ENCODE assay signal across 8 cellular contexts in the genomic region with DNA sequence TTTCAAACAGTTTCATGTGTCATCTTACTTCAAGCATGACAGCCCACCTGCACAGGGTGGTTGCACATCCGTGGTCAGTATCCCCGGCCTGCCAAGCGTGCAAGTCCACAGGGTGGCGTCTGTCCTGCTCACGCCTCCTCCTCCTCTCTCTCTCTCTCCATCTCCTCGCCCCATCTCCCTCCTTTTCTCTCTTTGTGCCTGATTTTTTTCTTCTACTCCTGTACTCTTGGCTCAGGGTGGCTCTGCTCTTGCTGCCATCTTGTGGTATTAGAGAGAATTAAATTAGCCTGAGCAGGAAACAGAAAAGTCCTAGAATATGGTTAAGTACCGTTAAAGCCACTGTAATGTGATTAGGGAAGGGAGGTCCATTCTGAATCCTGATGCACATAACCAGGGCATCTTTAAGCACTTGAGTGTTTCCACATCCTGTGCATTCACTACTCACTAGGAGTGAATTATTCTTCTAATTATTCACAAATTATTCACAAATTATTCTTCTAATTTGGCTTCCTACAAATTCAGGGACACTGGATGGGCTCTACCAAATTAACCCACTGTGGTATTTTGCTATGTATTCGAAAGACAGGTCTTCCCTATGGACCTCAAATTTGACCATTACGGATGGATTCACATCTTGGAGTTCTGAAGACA. TPM values are rescaled to one million over a fixed set of nuclear protein-coding genes. Genes with fewer than 3 reads are reported as not detected.
DNase-seq lines count a peak whose midpoint lies in the region; ATAC-seq and TF ChIP-seq lines count a peak whose summit lies in the region.

No MANE protein-coding gene starts in this region.

- no peaks in the 10 kb centered on the region for H3K9me3 Mint-ChIP-seq in activated naive CD8-positive, alpha-beta T cell treated with anti-CD3 and anti-CD28 coated beads, Interleukin-2, amount 50 U/mL, for 24 hours

- intact Hi-C loops in OCI-LY7 (cut with micrococcal nuclease; ENCODE audit: unreplicated experiment): loop anchor here (1.0 to 2.0 kb wide), 2 partner anchors 38 to 130 kb away; no protein-coding TSS in a partner anchor
- intact Hi-C loops in dorsolateral prefrontal cortex (cut with DNase I): loop anchor here in 1 of 2 donors (5.0 kb wide), 1 partner anchor 579 kb away; no protein-coding TSS in a partner anchor

- peak; percentile 32 for DNase-seq in DMS 273 treated with DMSO at 0.1 percent for 48 hours (lab: John Stamatoyannopoulos, UW)
- DNase-seq in OCI-LY7 (ENCODE audit: low spot score): peak; percentile 85
- DNase-seq in dorsolateral prefrontal cortex: peak in 4 of 10 donors; percentile 17 to 61 (median 35)
- no peak for DNase-seq in lung (ENCODE audit: low spot score)
- no peak for DNase-seq in activated naive CD8-positive, alpha-beta T cell treated with anti-CD3 and anti-CD28 coated beads, Interleukin-2, amount 50 U/mL, for 24 hours
- DNase-seq in activated T-cell treated with anti-CD3 and anti-CD28 coated beads, Interleukin-2, amount 50 U/mL, for 1 hour: no peak
- no peak for DNase-seq in stimulated activated CD4-positive, alpha-beta T cell treated with anti-CD3 and anti-CD28 coated beads, Interleukin-2, amount 100 ng/mL, for 24 hours

- TF ChIP-seq CTCF in OCI-LY7 (conservative IDR thresholded peaks at IDR 0.05; ENCODE audit: low read length) (peak; percentile 94), dorsolateral prefrontal cortex (IDR thresholded peaks at IDR 0.05 in 54 of 56, conservative IDR thresholded peaks at IDR 0.05 in 2 of 56; ENCODE audit: low read depth in 1 of 56, partially characterized antibody in 56 of 56) (peak; percentile 43 to 89 (median 74)), lung (IDR thresholded peaks at IDR 0.05; ENCODE audit: control extremely low read depth, extremely low read depth) (peak; percentile 44)

- H3K36me3 ChIP-seq in OCI-LY7 (ENCODE audit: insufficient read depth, low read length) (peaks cover 17% of the 10 kb centered on the region), lung (ENCODE audit: control insufficient read depth in 2 of 2, insufficient read depth in 2 of 2, low read length in 2 of 2) (no peaks in the 10 kb centered on the region)

- H3K27me3 Mint-ChIP-seq in activated naive CD8-positive, alpha-beta T cell treated with anti-CD3 and anti-CD28 coated beads, Interleukin-2, amount 50 U/mL, for 24 hours: peaks cover 8% of the 10 kb centered on the region

- H4K20me1 ChIP-seq in OCI-LY7 (ENCODE audit: insufficient read depth, low read length): no peaks in the 10 kb centered on the region

- H3K79me2 ChIP-seq in OCI-LY7 (ENCODE audit: insufficient read depth, low read depth, low read length): no peaks in the 10 kb centered on the region

- no TSS peak for BruUV-seq in OCI-LY7 (replicated peaks; lab: Mats Ljungman, UMichigan)

- CTCF ChIA-PET in OCI-LY7 (lab: Charles Lee; ENCODE audit: unreplicated experiment): interaction anchor here (1.1 to 1.5 kb wide), 2 partner anchors 38 kb away, joined by 4 to 7 read pairs; no protein-coding TSS in a partner anchor

- TF ChIP-seq EP300 in Ishikawa (IDR thresholded peaks at IDR 0.05; ENCODE audit: borderline replicate concordance): no peak

- H3K36me3 Mint-ChIP-seq in activated naive CD8-positive, alpha-beta T cell treated with anti-CD3 and anti-CD28 coated beads, Interleukin-2, amount 50 U/mL, for 24 hours (ENCODE audit: low read depth): no peaks in the 10 kb centered on the region

- peaks cover 2% of the 10 kb centered on the region for H3K4me1 Mint-ChIP-seq in activated naive CD8-positive, alpha-beta T cell treated with anti-CD3 and anti-CD28 coated beads, Interleukin-2, amount 50 U/mL, for 24 hours

- H3K27ac Mint-ChIP-seq in activated naive CD8-positive, alpha-beta T cell treated with anti-CD3 and anti-CD28 coated beads, Interleukin-2, amount 50 U/mL, for 24 hours: no peak overlapping the region

- no peak overlapping the region for H3K4me3 Mint-ChIP-seq in activated naive CD8-positive, alpha-beta T cell treated with anti-CD3 and anti-CD28 coated beads, Interleukin-2, amount 50 U/mL, for 24 hours

- peaks cover 0 to 7% (median 0%) of the 10 kb centered on the region in 45 donors for H3K27me3 ChIP-seq in dorsolateral prefrontal cortex
- no peaks in the 10 kb centered on the region for H3K27me3 ChIP-seq in lung (ENCODE audit: control insufficient read depth, insufficient read depth)

- no peak for ATAC-seq in lung (ENCODE audit: insufficient read depth, low FRiP score)
- no peak for ATAC-seq in activated naive CD8-positive, alpha-beta T cell treated with anti-CD3 and anti-CD28 coated beads, Interleukin-2, amount 50 U/mL, for 24 hours

- POLR2A ChIA-PET in OCI-LY7 (lab: Charles Lee): interaction anchor here (0.9 to 1.3 kb wide), 4 partner anchors 9 to 53 kb away, joined by 3 to 5 read pairs (median 3); partner anchors contain the start of gene OAS2

- peak overlapping the region; percentile 14; the same call in 1 of the 2 replicates for H2AFZ ChIP-seq in OCI-LY7 (ENCODE audit: low read length)

- H3K4me1 ChIP-seq in OCI-LY7 (ENCODE audit: insufficient read depth, low read length, poor library complexity, severe bottlenecking): peaks cover 24% of the 10 kb centered on the region
- no peaks in the 10 kb centered on the region for H3K4me1 ChIP-seq in lung (ENCODE audit: control insufficient read depth in 2 of 2, insufficient read depth in 2 of 2, low read length in 2 of 2)

- H3K4me2 ChIP-seq in OCI-LY7 (ENCODE audit: low read length): peak overlapping the region; percentile 55

- H3K27ac ChIP-seq in OCI-LY7 (ENCODE audit: low read depth, low read length, poor library complexity, severe bottlenecking) (peak overlapping the region; percentile 50), dorsolateral prefrontal cortex (no peak overlapping the region), lung (ENCODE audit: low read depth in 1 of 2, low read length in 1 of 2) (no peak overlapping the region)

- TF ChIP-seq RAD21 in Ishikawa (IDR thresholded peaks at IDR 0.05; ENCODE audit: low read depth): peak; percentile 71

- no peaks in the 10 kb centered on the region for H3K9me2 ChIP-seq in OCI-LY7 (ENCODE audit: insufficient read depth, low read length)

- H3K9me3 ChIP-seq in OCI-LY7 (ENCODE audit: low read length): peaks cover 12% of the 10 kb centered on the region; the same call in 1 of the 2 replicates
- H3K9me3 ChIP-seq in lung (ENCODE audit: control insufficient read depth in 2 of 2, insufficient read depth in 1 of 2, low read length in 1 of 2): no peaks in the 10 kb centered on the region

- H3K4me3 ChIP-seq in OCI-LY7 (ENCODE audit: low read depth, low read length, poor library complexity, severe bottlenecking): no peak overlapping the region
- peak overlapping the region in 3 of 59 donors; percentile 1 to 24 (median 21) for H3K4me3 ChIP-seq in dorsolateral prefrontal cortex
- no peak overlapping the region for H3K4me3 ChIP-seq in lung

- 12 to 19% methylated on average over 9 of the region's 9 CpGs for WGBS in lung, 2 donors

TF ChIP-seq in Ishikawa, 13 proteins besides CTCF, POLR2A, EP300 and RAD21 (continues in another document):
- TF ChIP-seq NFIC (IDR thresholded peaks at IDR 0.05) (no peak), TCF12 (IDR thresholded peaks at IDR 0.05; ENCODE audit: low read depth) (no peak), YY1 (IDR thresholded peaks at IDR 0.05; ENCODE audit: low read depth) (no peak), FOXM1 (IDR thresholded peaks at IDR 0.05; ENCODE audit: borderline replicate concordance, low read depth) (no peak), CREB1 (IDR thresholded peaks at IDR 0.05; ENCODE audit: low read depth) (no peak), TAF1 (IDR thresholded peaks at IDR 0.05; ENCODE audit: low read depth) (no peak), USF1 (IDR thresholded peaks at IDR 0.05) (no peak), TEAD4 (IDR thresholded peaks at IDR 0.05) (no peak), ZBTB7A (IDR thresholded peaks at IDR 0.05; ENCODE audit: low read depth) (no peak), CEBPB (IDR thresholded peaks at IDR 0.05) (no peak)
- TF ChIP-seq, protein P1, sequence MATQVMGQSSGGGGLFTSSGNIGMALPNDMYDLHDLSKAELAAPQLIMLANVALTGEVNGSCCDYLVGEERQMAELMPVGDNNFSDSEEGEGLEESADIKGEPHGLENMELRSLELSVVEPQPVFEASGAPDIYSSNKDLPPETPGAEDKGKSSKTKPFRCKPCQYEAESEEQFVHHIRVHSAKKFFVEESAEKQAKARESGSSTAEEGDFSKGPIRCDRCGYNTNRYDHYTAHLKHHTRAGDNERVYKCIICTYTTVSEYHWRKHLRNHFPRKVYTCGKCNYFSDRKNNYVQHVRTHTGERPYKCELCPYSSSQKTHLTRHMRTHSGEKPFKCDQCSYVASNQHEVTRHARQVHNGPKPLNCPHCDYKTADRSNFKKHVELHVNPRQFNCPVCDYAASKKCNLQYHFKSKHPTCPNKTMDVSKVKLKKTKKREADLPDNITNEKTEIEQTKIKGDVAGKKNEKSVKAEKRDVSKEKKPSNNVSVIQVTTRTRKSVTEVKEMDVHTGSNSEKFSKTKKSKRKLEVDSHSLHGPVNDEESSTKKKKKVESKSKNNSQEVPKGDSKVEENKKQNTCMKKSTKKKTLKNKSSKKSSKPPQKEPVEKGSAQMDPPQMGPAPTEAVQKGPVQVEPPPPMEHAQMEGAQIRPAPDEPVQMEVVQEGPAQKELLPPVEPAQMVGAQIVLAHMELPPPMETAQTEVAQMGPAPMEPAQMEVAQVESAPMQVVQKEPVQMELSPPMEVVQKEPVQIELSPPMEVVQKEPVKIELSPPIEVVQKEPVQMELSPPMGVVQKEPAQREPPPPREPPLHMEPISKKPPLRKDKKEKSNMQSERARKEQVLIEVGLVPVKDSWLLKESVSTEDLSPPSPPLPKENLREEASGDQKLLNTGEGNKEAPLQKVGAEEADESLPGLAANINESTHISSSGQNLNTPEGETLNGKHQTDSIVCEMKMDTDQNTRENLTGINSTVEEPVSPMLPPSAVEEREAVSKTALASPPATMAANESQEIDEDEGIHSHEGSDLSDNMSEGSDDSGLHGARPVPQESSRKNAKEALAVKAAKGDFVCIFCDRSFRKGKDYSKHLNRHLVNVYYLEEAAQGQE (IDR thresholded peaks at IDR 0.05; ENCODE audit: low read depth): no peak

RNA-seq across cellular contexts. Expression of gene DTX1, which starts 25.5 kb away (rescaled TPM):
- 263 and 293 TPM in 2 replicates for total RNA-seq in OCI-LY7 (2014; rRNA removed; shearing (Covaris generic))
- 510 and 535 TPM in 2 replicates for total RNA-seq in OCI-LY7 (2022)
- 100 to 1,000 TPM in 1 of 120 experiments, 10 to 100 TPM in 119; 24.5 to 108 (median 51.0) TPM for total RNA-seq in dorsolateral prefrontal cortex
- total RNA-seq in lung: 1 to 10 TPM; 2.9 to 4.9 TPM
- 1 to 10 TPM; 1.3 to 1.6 TPM for polyA plus RNA-seq in lung

RNA-seq across cellular contexts. Expression of gene OAS2, which starts 52.7 kb away (rescaled TPM):
- total RNA-seq in OCI-LY7 (2014; rRNA removed; shearing (Covaris generic)): 22.7 and 33.2 TPM in 2 replicates
- total RNA-seq in OCI-LY7 (2022) (46.8 and 52.6 TPM in 2 replicates), dorsolateral prefrontal cortex (10 to 100 TPM in 6 of 120 experiments, 1 to 10 TPM in 114; 1.4 to 49.9 (median 4.3) TPM), lung (10 to 100 TPM; 11.3 to 25.9 TPM)
- 10 to 100 TPM in 1 of 2 donors, 1 to 10 TPM in 1; 9.8 to 20.8 TPM for polyA plus RNA-seq in lung

Comparison
In these comparisons a context has a peak if more than half of its experiments do, and no peak if none do; other contexts are left out.
1. DNase-seq: peak in DMS 273 treated with DMSO at 0.1 percent for 48 hours (single experiment) and OCI-LY7 (single experiment); none in lung (single experiment), activated naive CD8-positive, alpha-beta T cell treated with anti-CD3 and anti-CD28 coated beads, Interleukin-2, amount 50 U/mL, for 24 hours (single experiment), activated T-cell treated with anti-CD3 and anti-CD28 coated beads, Interleukin-2, amount 50 U/mL, for 1 hour (single experiment) and stimulated activated CD4-positive, alpha-beta T cell treated with anti-CD3 and anti-CD28 coated beads, Interleukin-2, amount 100 ng/mL, for 24 hours (0 of 2).
2. CTCF ChIP-seq: peak in every context shown above with its lines; median percentile 94 in OCI-LY7; 74 in dorsolateral prefrontal cortex; 44 in lung.
3. RNA of gene DTX1, which starts 25.5 kb away (total RNA-seq): 263 to 535 TPM in OCI-LY7 and 24.5 to 108 TPM in dorsolateral prefrontal cortex; 2.9 to 4.9 TPM in lung; every median in the first group is over 4 times any median in the second.